36 cellular contexts compared by ENCODE assay signal in genomic region chr13:46104868-46105267, GRCh38. TPM values are rescaled to one million over a fixed set of nuclear protein-coding genes. Genes with fewer than 3 reads are reported as not detected.
"Had no signal": no experiment of that assay in that cellular context is flagged by ENCODE, and none has a peak within 500 bp of the region (broad histone marks: within the 10 kb centered on the region; RNA-seq: fewer than 3 reads in every experiment).

A gene with protein sequence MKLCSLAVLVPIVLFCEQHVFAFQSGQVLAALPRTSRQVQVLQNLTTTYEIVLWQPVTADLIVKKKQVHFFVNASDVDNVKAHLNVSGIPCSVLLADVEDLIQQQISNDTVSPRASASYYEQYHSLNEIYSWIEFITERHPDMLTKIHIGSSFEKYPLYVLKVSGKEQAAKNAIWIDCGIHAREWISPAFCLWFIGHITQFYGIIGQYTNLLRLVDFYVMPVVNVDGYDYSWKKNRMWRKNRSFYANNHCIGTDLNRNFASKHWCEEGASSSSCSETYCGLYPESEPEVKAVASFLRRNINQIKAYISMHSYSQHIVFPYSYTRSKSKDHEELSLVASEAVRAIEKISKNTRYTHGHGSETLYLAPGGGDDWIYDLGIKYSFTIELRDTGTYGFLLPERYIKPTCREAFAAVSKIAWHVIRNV (minus strand): TSS chr13:46105033. CDS start chr13:46105009, 24 bp downstream.

- H3K9me3 ChIP-seq: adrenal gland, ascending aorta, gastroesophageal sphincter, neutrophil, ovary, sigmoid colon had no signal

- H3K36me3 ChIP-seq: adrenal gland, ascending aorta, brain microvascular endothelial cell, gastroesophageal sphincter, neutrophil, ovary, sigmoid colon had no signal

- H3K4me3 Mint-ChIP-seq: activated CD4-positive, alpha-beta memory T cell treated with anti-CD3 and anti-CD28 coated beads for 36 hours; activated naive CD4-positive, alpha-beta T cell treated with anti-CD3 and anti-CD28 coated beads for 36 hours; activated naive CD8-positive, alpha-beta T cell treated with anti-CD3 and anti-CD28 coated beads for 36 hours; activated T-helper 1 cell treated with anti-CD3 and anti-CD28 coated beads, Interleukin-12 subunit alpha, Interleukin-12 subunit beta, Interleukin-2, Interleukin-4 antibody, amounts not matched to agents 30 ng/mL and 10 ng/mL and 1 ng/mL, durations not matched to agents 14 hours and 24 hours and 36 hours; nephron; stimulated activated effector memory CD8-positive, alpha-beta T cell treated with anti-CD3 and anti-CD28 coated beads, Interleukin-12 subunit alpha, Interleukin-12 subunit beta, amount 100 ng/mL, for 72 hours; stimulated activated naive CD8-positive, alpha-beta T cell treated with anti-CD3 and anti-CD28 coated beads, Interleukin-15, Interleukin-2, amounts not matched to agents 100 ng/mL and 50 ng/mL, for 24 hours; T-cell; type B pancreatic cell had no signal

- H3K4me3 ChIP-seq: adrenal gland, ascending aorta, gastroesophageal sphincter, lung, ovary, sigmoid colon had no signal

- H3K27me3 Mint-ChIP-seq: progenitor cell of endocrine pancreas, type B pancreatic cell had no signal

- H3K36me3 Mint-ChIP-seq: activated CD4-positive, alpha-beta memory T cell treated with anti-CD3 and anti-CD28 coated beads for 36 hours; activated naive CD8-positive, alpha-beta T cell treated with anti-CD3 and anti-CD28 coated beads for 36 hours; stimulated activated effector memory CD8-positive, alpha-beta T cell treated with anti-CD3 and anti-CD28 coated beads, Interleukin-12 subunit alpha, Interleukin-12 subunit beta, amount 100 ng/mL, for 72 hours; T-cell; type B pancreatic cell had no signal

- H3K27ac Mint-ChIP-seq: activated CD4-positive, alpha-beta memory T cell treated with anti-CD3 and anti-CD28 coated beads for 36 hours; activated naive CD4-positive, alpha-beta T cell treated with anti-CD3 and anti-CD28 coated beads for 36 hours; activated naive CD8-positive, alpha-beta T cell treated with anti-CD3 and anti-CD28 coated beads for 36 hours; activated T-helper 1 cell treated with anti-CD3 and anti-CD28 coated beads, Interleukin-12 subunit alpha, Interleukin-12 subunit beta, Interleukin-2, Interleukin-4 antibody, amounts not matched to agents 30 ng/mL and 10 ng/mL and 1 ng/mL, durations not matched to agents 14 hours and 24 hours and 36 hours; nephron; progenitor cell of endocrine pancreas; stimulated activated effector memory CD8-positive, alpha-beta T cell treated with anti-CD3 and anti-CD28 coated beads, Interleukin-12 subunit alpha, Interleukin-12 subunit beta, amount 100 ng/mL, for 72 hours; stimulated activated naive CD8-positive, alpha-beta T cell treated with anti-CD3 and anti-CD28 coated beads, Interleukin-15, Interleukin-2, amounts not matched to agents 100 ng/mL and 50 ng/mL, for 24 hours; T-cell; type B pancreatic cell had no signal

- FAIRE-seq: endothelial cell of umbilical vein, keratinocyte, small intestine had no signal

- H3K27me3 ChIP-seq: adrenal gland, ascending aorta, brain microvascular endothelial cell, gastroesophageal sphincter, neutrophil, ovary, sigmoid colon had no signal

- H3K4me1 Mint-ChIP-seq: stimulated activated effector memory CD8-positive, alpha-beta T cell treated with anti-CD3 and anti-CD28 coated beads, Interleukin-12 subunit alpha, Interleukin-12 subunit beta, amount 100 ng/mL, for 72 hours had no signal

- ATAC-seq: gastroesophageal sphincter; left cardiac atrium; stimulated activated effector memory CD8-positive, alpha-beta T cell treated with anti-CD3 and anti-CD28 coated beads, Interleukin-12 subunit alpha, Interleukin-12 subunit beta, amount 100 ng/mL, for 72 hours; T-cell had no signal

- H3K4me1 ChIP-seq: ascending aorta had no signal

- H3K27ac ChIP-seq: adrenal gland, ascending aorta, brain microvascular endothelial cell, gastroesophageal sphincter, neutrophil, ovary, sigmoid colon had no signal

- H3K9me3 Mint-ChIP-seq: activated CD4-positive, alpha-beta memory T cell treated with anti-CD3 and anti-CD28 coated beads for 36 hours; activated naive CD4-positive, alpha-beta T cell treated with anti-CD3 and anti-CD28 coated beads for 36 hours; activated naive CD8-positive, alpha-beta T cell treated with anti-CD3 and anti-CD28 coated beads for 36 hours; activated T-helper 1 cell treated with anti-CD3 and anti-CD28 coated beads, Interleukin-12 subunit alpha, Interleukin-12 subunit beta, Interleukin-2, Interleukin-4 antibody, amounts not matched to agents 30 ng/mL and 10 ng/mL and 1 ng/mL, durations not matched to agents 14 hours and 24 hours and 36 hours; nephron; stimulated activated effector memory CD8-positive, alpha-beta T cell treated with anti-CD3 and anti-CD28 coated beads, Interleukin-12 subunit alpha, Interleukin-12 subunit beta, amount 100 ng/mL, for 72 hours; stimulated activated naive CD8-positive, alpha-beta T cell treated with anti-CD3 and anti-CD28 coated beads, Interleukin-15, Interleukin-2, amounts not matched to agents 100 ng/mL and 50 ng/mL, for 24 hours; T-cell; type B pancreatic cell had no signal

- DNase-seq: activated CD4-positive, alpha-beta memory T cell treated with anti-CD3 and anti-CD28 coated beads for 36 hours; activated CD4-positive, alpha-beta T cell treated with anti-CD3 and anti-CD28 coated beads for 4 hours; activated CD8-positive, alpha-beta memory T cell treated with anti-CD3 and anti-CD28 coated beads, Interleukin-2, amount 50 U/mL, for 4 hours; activated effector memory CD4-positive, alpha-beta T cell treated with anti-CD3 and anti-CD28 coated beads, Interleukin-2, amount 50 U/mL, for 16 hours; activated naive CD4-positive, alpha-beta T cell treated with anti-CD3 and anti-CD28 coated beads for 36 hours; activated naive CD8-positive, alpha-beta T cell treated with anti-CD3 and anti-CD28 coated beads for 36 hours; activated T-cell treated with anti-CD3 and anti-CD28 coated beads, Interleukin-2, amount 50 U/mL, for 1 hour; adrenal gland; brain microvascular endothelial cell; central memory CD4-positive, alpha-beta T cell; hippocampal formation; left cardiac atrium; mesendoderm; ovary; retina; sigmoid colon; small intestine; stimulated activated CD4-positive, alpha-beta T cell treated with anti-CD3 and anti-CD28 coated beads, Interleukin-4, amount 100 ng/mL, for 24 hours; T-cell had no signal

RNA-seq across cellular contexts. Expression of the gene that starts here (rescaled TPM):
- total RNA-seq: activated CD4-positive, alpha-beta memory T cell treated with anti-CD3 and anti-CD28 coated beads for 36 hours; activated CD8-positive, alpha-beta memory T cell treated with anti-CD3 and anti-CD28 coated beads for 36 hours; activated naive CD4-positive, alpha-beta T cell treated with anti-CD3 and anti-CD28 coated beads for 36 hours; activated naive CD8-positive, alpha-beta T cell treated with anti-CD3 and anti-CD28 coated beads for 36 hours; activated T-helper 1 cell treated with anti-CD3 and anti-CD28 coated beads, Interleukin-12 subunit alpha, Interleukin-12 subunit beta, Interleukin-2, Interleukin-4 antibody, amounts not matched to agents 30 ng/mL and 10 ng/mL and 1 ng/mL, durations not matched to agents 14 hours and 24 hours and 36 hours; ascending aorta; endothelial cell of umbilical vein; fibroblast of lung; fibroblast of villous mesenchyme; gastroesophageal sphincter; left cardiac atrium; mononuclear cell; progenitor cell of endocrine pancreas; sigmoid colon; T-helper 2 cell treated with Interferon-gamma antibody and Interleukin-4, amounts not matched to agents 100 ng/mL and 5 ng/mL, for 36 hours had no signal
